In genomic region chr2:170457742-170458141, GRCh38 we compare ENCODE assay signal across 6 cellular contexts.
"Had no signal": no experiment of that assay in that cellular context is flagged by ENCODE, and none has a peak within 500 bp of the region (broad histone marks: within the 10 kb centered on the region; RNA-seq: fewer than 3 reads in every experiment).

No MANE protein-coding gene starts in this region.

- H3K27ac ChIP-seq: HL-60 had no signal

- DNase-seq: IMR-90, KBM-7, KG1 had no signal

- FAIRE-seq: HTR-8/SVneo, K562 had no signal

- H3K4me3 ChIP-seq: K562 had no signal

- ATAC-seq: K562 had no signal
